ENCODE assay signal across 7 cellular contexts in the genomic region with DNA sequence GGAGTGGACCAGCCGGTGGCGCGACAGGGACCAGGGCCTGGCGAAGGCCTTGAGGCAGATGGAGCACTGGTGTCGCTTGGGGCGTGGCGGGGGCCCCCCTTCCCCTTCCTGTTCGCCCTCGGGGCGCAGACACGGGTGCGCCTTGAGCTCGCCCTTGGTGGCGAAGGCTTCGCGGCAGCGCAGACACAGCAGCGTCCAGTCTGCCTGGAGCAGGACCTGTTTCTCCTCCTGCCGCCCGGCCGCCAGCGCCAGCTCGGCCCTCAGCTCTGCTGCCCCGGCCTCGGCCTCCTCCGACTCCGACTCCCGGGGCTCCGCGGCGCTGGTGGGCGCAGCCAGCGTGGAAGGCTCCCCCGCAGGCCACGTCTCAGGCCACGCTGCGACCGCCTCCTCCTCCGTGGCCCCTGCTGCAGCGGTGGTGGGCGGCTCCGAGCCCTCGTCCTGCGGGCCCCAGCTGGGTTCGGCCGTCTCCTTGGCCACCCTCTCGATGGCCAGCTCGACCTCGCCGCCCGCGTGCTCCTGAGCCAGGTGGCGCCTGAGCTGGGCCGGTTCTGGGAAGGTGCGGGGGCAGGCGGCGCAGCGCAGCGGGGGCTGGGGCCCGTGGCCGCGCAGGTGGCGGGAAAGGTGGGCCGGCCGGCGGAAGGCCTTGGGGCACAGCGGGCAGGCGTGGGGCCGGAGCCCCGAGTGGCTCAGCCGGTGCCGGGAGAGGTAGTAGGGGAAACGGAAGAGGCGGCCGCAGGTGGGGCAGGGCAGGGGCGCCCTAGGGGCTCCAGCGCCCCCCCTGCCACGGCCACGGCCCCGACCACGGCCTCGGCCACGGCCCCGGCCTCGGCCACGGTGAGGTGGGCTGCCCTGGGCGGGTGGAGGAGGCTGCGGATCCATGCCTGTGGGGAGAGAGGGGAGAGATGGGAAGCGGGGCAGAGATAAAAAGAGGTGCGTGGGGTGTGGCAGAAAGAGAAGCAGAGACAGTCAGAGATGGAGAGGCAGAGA. TPM values are rescaled to one million over a fixed set of nuclear protein-coding genes. Genes with fewer than 3 reads are reported as not detected.
A peak's percentile ranks its signal among the peaks of the same experiment; 100 is the strongest.
DNase-seq lines count a peak whose midpoint lies in the region; ATAC-seq and TF ChIP-seq lines count a peak whose summit lies in the region.
"Had no signal": no experiment of that assay in that cellular context is flagged by ENCODE, and none has a peak within 500 bp of the region (broad histone marks: within the 10 kb centered on the region; RNA-seq: fewer than 3 reads in every experiment).

No MANE protein-coding gene starts in this region.

- in situ Hi-C loops in IMR-90 (cut with MboI; ENCODE audit: low sequenced_read_pairs): no loop called here

- ATAC-seq in IMR-90 (ENCODE audit: low read depth): no peak
- ATAC-seq in HG02840 (IDR thresholded peaks at IDR 0.05; ENCODE audit: low FRiP score, unreplicated experiment): no peak

- peak overlapping the region; percentile 99 for H3K27ac ChIP-seq in IMR-90 (ENCODE audit: insufficient read depth, low read length)

- no peak overlapping the region for H3K18ac ChIP-seq in IMR-90 (ENCODE audit: low read depth, low read length)

- H3K27me3 Mint-ChIP-seq in chondrocyte (ENCODE audit: low read depth): no peaks in the 10 kb centered on the region
- H3K27me3 Mint-ChIP-seq in progenitor cell of endocrine pancreas: no peaks in the 10 kb centered on the region

- H2AK5ac ChIP-seq in IMR-90 (ENCODE audit: low read depth, low read length): peak overlapping the region; percentile 92; the same call in 1 of the 2 replicates

- intact Hi-C loops in IMR-90 (cut with micrococcal nuclease): no loop called here

- no peak for DNase-seq in IMR-90
- DNase-seq in chondrocyte (ENCODE audit: low spot score): no peak
- DNase-seq in progenitor cell of endocrine pancreas (ENCODE audit: low spot score, unreplicated experiment): no peak
- DNase-seq in germinal center (ENCODE audit: low spot score): no peak
- DNase-seq in DMS79 (lab: John Stamatoyannopoulos, UW): no peak
- DNase-seq: stimulated activated CD8-positive, alpha-beta memory T cell treated with anti-CD3 and anti-CD28 coated beads, Interleukin-4, amount 100 ng/mL, for 48 hours had no signal

- no peak overlapping the region for H3K23ac ChIP-seq in IMR-90 (ENCODE audit: low read depth, low read length)

- dilution Hi-C loops in IMR-90 (cut with HindIII; ENCODE audit: low sequenced_read_pairs, unreplicated experiment): no loop called here

- H2BK15ac ChIP-seq in IMR-90 (ENCODE audit: low read depth, low read length): no peak overlapping the region

- no peak overlapping the region; the same call in 1 of the 2 replicates for H3K14ac ChIP-seq in IMR-90 (replicated peaks; ENCODE audit: low read depth, low read length)

- H3K36me3 ChIP-seq in IMR-90 (ENCODE audit: control insufficient read depth, insufficient read depth, low read length): peaks cover 14% of the 10 kb centered on the region

- peak overlapping the region; percentile 97; the same call in 1 of the 2 replicates for H3K4ac ChIP-seq in IMR-90 (ENCODE audit: low read depth, low read length)

- H2BK20ac ChIP-seq in IMR-90 (ENCODE audit: low read depth, low read length): no peak overlapping the region

- H3K4me1 ChIP-seq in IMR-90 (ENCODE audit: control insufficient read depth, insufficient read depth, low read length): peaks cover 4% of the 10 kb centered on the region; the same call in 1 of the 2 replicates

- peaks cover 8 to 26% of the 10 kb centered on the region in 2 experiments for H3K79me1 ChIP-seq in IMR-90 (ENCODE audit: low read depth in 1 of 2, low read length in 2 of 2)

- H4K91ac ChIP-seq in IMR-90 (ENCODE audit: insufficient read depth, low read depth, low read length): no peak overlapping the region; the same call in 1 of the 2 replicates

- POLR2A ChIA-PET in IMR-90 (lab: Charles Lee; ENCODE audit: unreplicated experiment): no interaction called here

- H3K9me3 ChIP-seq in IMR-90 (ENCODE audit: control insufficient read depth, insufficient read depth, low read length): no peaks in the 10 kb centered on the region

- no peak overlapping the region for H2AFZ ChIP-seq in IMR-90 (replicated peaks; ENCODE audit: low read length, poor library complexity)

- H3K9me3 Mint-ChIP-seq in chondrocyte (ENCODE audit: low read depth): no peaks in the 10 kb centered on the region
- H3K9me3 Mint-ChIP-seq in progenitor cell of endocrine pancreas (ENCODE audit: low read depth): no peaks in the 10 kb centered on the region

- H3K4me3 ChIP-seq in IMR-90 (ENCODE audit: insufficient read depth, low read depth, low read length): peak overlapping the region; percentile 87

- CTCF ChIA-PET in IMR-90 (lab: Yijun Ruan, JAX): no interaction called here

- H2BK5ac ChIP-seq in IMR-90 (ENCODE audit: low read depth, low read length, poor library complexity, severe bottlenecking): no peak overlapping the region

- H3K4me3 Mint-ChIP-seq in chondrocyte (ENCODE audit: unreplicated experiment) (peak overlapping the region; percentile 97), progenitor cell of endocrine pancreas (ENCODE audit: low read depth) (peak overlapping the region; percentile 92)

- H4K5ac ChIP-seq in IMR-90 (ENCODE audit: low read depth, low read length): no peak overlapping the region

- H3K9me1 ChIP-seq in IMR-90 (ENCODE audit: insufficient read depth, low read length): peaks cover 7% of the 10 kb centered on the region

- no peak for TF ChIP-seq CTCF in IMR-90 (conservative IDR thresholded peaks at IDR 0.05; ENCODE audit: low read depth, low read length)
- TF ChIP-seq CTCF in chondrocyte (IDR thresholded peaks at IDR 0.05): no peak
- TF ChIP-seq CTCF in progenitor cell of endocrine pancreas (IDR thresholded peaks at IDR 0.05; ENCODE audit: unreplicated experiment): no peak

- H3K4me2 ChIP-seq in IMR-90 (ENCODE audit: low read depth, low read length): peak overlapping the region; percentile 98

- BruUV-seq in IMR-90 (replicated peaks; lab: Mats Ljungman, UMichigan): no TSS peak

- H3K4me1 Mint-ChIP-seq in chondrocyte (ENCODE audit: low read depth) (peaks cover 24% of the 10 kb centered on the region), progenitor cell of endocrine pancreas (ENCODE audit: low read depth) (peaks cover 20% of the 10 kb centered on the region)

- TF ChIP-seq POLR2A in IMR-90 (IDR thresholded peaks at IDR 0.05; ENCODE audit: low read depth, low read length): no peak

- H2AK9ac ChIP-seq in IMR-90 (replicated peaks; ENCODE audit: low read depth, low read length, poor library complexity): peak overlapping the region; percentile 97

- no peak overlapping the region for H3K56ac ChIP-seq in IMR-90 (ENCODE audit: extremely low read depth, insufficient read depth, low read length)

- H4K20me1 ChIP-seq in IMR-90 (ENCODE audit: insufficient read depth, low read length): no peaks in the 10 kb centered on the region; the same call in 1 of the 2 replicates

- H2BK120ac ChIP-seq in IMR-90 (ENCODE audit: low read depth, low read length): no peak overlapping the region

- peak overlapping the region in 1 of 2 experiments; percentile 95; a peak in 1 of 4 replicates for H4K8ac ChIP-seq in IMR-90 (ENCODE audit: low read depth in 2 of 2, low read length in 2 of 2)

- no peak for TF ChIP-seq RAD21 in IMR-90 (IDR thresholded peaks at IDR 0.05; ENCODE audit: low read length)

- 92% methylated on average over 49 of the region's 90 CpGs; no CpG with 5 or more reads in 1 of the 2 experiments for WGBS in IMR-90 (ENCODE audit: extremely low coverage in 2 of 2, insufficient read length in 1 of 2), 2 experiments

- H3K9ac ChIP-seq in IMR-90 (ENCODE audit: low read depth, low read length): peak overlapping the region; percentile 98

- H3K27ac Mint-ChIP-seq in chondrocyte (ENCODE audit: unreplicated experiment) (peak overlapping the region; percentile 93), progenitor cell of endocrine pancreas (peak overlapping the region; percentile 87)

- H3K36me3 Mint-ChIP-seq in chondrocyte (ENCODE audit: low read depth) (peaks cover 15% of the 10 kb centered on the region), progenitor cell of endocrine pancreas (ENCODE audit: insufficient read depth) (peaks cover 17% of the 10 kb centered on the region)

- no peaks in the 10 kb centered on the region for H3K27me3 ChIP-seq in IMR-90 (ENCODE audit: control insufficient read depth, insufficient read depth, low read length)

RNA-seq across cellular contexts. Expression of a gene that starts 1.6 kb away (rescaled TPM):
- 0.54 and 0.83 TPM in 2 replicates for total RNA-seq in IMR-90 (2012; rRNA removed)
- polyA plus RNA-seq in IMR-90 (2012; rRNA removed): 9.0 and 10.7 TPM in 2 replicates
- polyA plus RNA-seq in IMR-90 (2012; cell fraction: cytosol; rRNA removed): 4.6 and 9.6 TPM in 2 replicates
- 19.0 and 30.7 TPM in 2 replicates for polyA plus RNA-seq in IMR-90 (2012; cell fraction: nucleus; rRNA removed; ENCODE audit: low replicate concordance)
- total RNA-seq in chondrocyte: 15.7 to 23.6 TPM (median 23.1 TPM) in 3 replicates
- total RNA-seq in progenitor cell of endocrine pancreas: 26.6 and 29.1 TPM in 2 replicates

RNA-seq across cellular contexts. Expression of a gene that starts 20.3 kb away (rescaled TPM):
- 0.83 and 1.3 TPM in 2 replicates for total RNA-seq in IMR-90 (2012; rRNA removed)
- 5.5 and 5.9 TPM in 2 replicates for polyA plus RNA-seq in IMR-90 (2012; rRNA removed)
- 3.6 and 5.0 TPM in 2 replicates for polyA plus RNA-seq in IMR-90 (2012; cell fraction: cytosol; rRNA removed)
- 12.9 and 19.2 TPM in 2 replicates for polyA plus RNA-seq in IMR-90 (2012; cell fraction: nucleus; rRNA removed; ENCODE audit: low replicate concordance)
- 11.3 to 14.7 TPM (median 14.4 TPM) in 3 replicates for total RNA-seq in chondrocyte
- 35.5 and 39.0 TPM in 2 replicates for total RNA-seq in progenitor cell of endocrine pancreas

RNA-seq across cellular contexts. Expression of a gene that starts 21.0 kb away (rescaled TPM):
- total RNA-seq in IMR-90 (2012; rRNA removed) (2.3 and 2.8 TPM in 2 replicates), chondrocyte (10.1 to 11.0 TPM (median 10.8 TPM) in 3 replicates), progenitor cell of endocrine pancreas (7.9 and 8.5 TPM in 2 replicates)
- polyA plus RNA-seq in IMR-90 (2012; rRNA removed): 6.6 and 8.0 TPM in 2 replicates
- 6.2 and 14.1 TPM in 2 replicates for polyA plus RNA-seq in IMR-90 (2012; cell fraction: cytosol; rRNA removed)
- polyA plus RNA-seq in IMR-90 (2012; cell fraction: nucleus; rRNA removed; ENCODE audit: low replicate concordance): 4.0 and 9.8 TPM in 2 replicates

RNA-seq across cellular contexts. Expression of a gene that starts 26.4 kb away (rescaled TPM):
- total RNA-seq in IMR-90 (2012; rRNA removed) (under 0.01 TPM in 2 replicates), chondrocyte (16.1 to 18.1 TPM (median 16.4 TPM) in 3 replicates), progenitor cell of endocrine pancreas (19.0 and 19.9 TPM in 2 replicates)
- polyA plus RNA-seq in IMR-90 (2012; rRNA removed): 4.6 and 6.3 TPM in 2 replicates
- polyA plus RNA-seq in IMR-90 (2012; cell fraction: cytosol; rRNA removed): 4.5 and 9.2 TPM in 2 replicates
- 7.6 and 24.5 TPM in 2 replicates for polyA plus RNA-seq in IMR-90 (2012; cell fraction: nucleus; rRNA removed; ENCODE audit: low replicate concordance)

RNA-seq across cellular contexts. Expression of a gene that starts 33.7 kb away (rescaled TPM):
- total RNA-seq in IMR-90 (2012; rRNA removed) (0.18 TPM in 1 of 2 replicates, not detected in the other), chondrocyte (not detected in 3 replicates), progenitor cell of endocrine pancreas (0.64 TPM in 1 of 2 replicates, not detected in the other)
- polyA plus RNA-seq in IMR-90 (2012; rRNA removed): 0.05 and 0.16 TPM in 2 replicates
- 0.08 TPM in 1 of 2 replicates, not detected in the other for polyA plus RNA-seq in IMR-90 (2012; cell fraction: cytosol; rRNA removed)
- 0.15 and 0.35 TPM in 2 replicates for polyA plus RNA-seq in IMR-90 (2012; cell fraction: nucleus; rRNA removed; ENCODE audit: low replicate concordance)
